12 cellular contexts compared by ENCODE assay signal in genomic region chr7:8189615-8190014, GRCh38.
DNase-seq lines count a peak whose midpoint lies in the region; ATAC-seq and TF ChIP-seq lines count a peak whose summit lies in the region.
"Had no signal": no experiment of that assay in that cellular context is flagged by ENCODE, and none has a peak within 500 bp of the region (broad histone marks: within the 10 kb centered on the region; RNA-seq: fewer than 3 reads in every experiment).

No MANE protein-coding gene starts in this region.

- CTCF ChIA-PET in WTC11 (lab: Charles Lee): interaction anchor here (0.6 to 2.5 kb wide), 25 partner anchors 16 to 1009 kb away, joined by 3 to 12 read pairs (median 4); partner anchors contain the start of gene UMAD1

- H3K27me3 Mint-ChIP-seq in WTC11 (ENCODE audit: low read depth): no peaks in the 10 kb centered on the region
- no peaks in the 10 kb centered on the region for H3K27me3 Mint-ChIP-seq in activated naive CD8-positive, alpha-beta T cell treated with anti-CD3 and anti-CD28 coated beads for 36 hours
- H3K27me3 Mint-ChIP-seq: activated naive CD8-positive, alpha-beta T cell had no signal

- no peak overlapping the region for H3K4me3 Mint-ChIP-seq in WTC11
- H3K4me3 Mint-ChIP-seq in activated naive CD8-positive, alpha-beta T cell treated with anti-CD3 and anti-CD28 coated beads for 36 hours: no peak overlapping the region
- H3K4me3 Mint-ChIP-seq: activated CD8-positive, alpha-beta memory T cell treated with anti-CD3 and anti-CD28 coated beads, Interleukin-2, amount 10 ng/mL, durations not matched to agents 7 days and 5 days; activated naive CD8-positive, alpha-beta T cell; natural killer cell had no signal

- peaks cover 35% of the 10 kb centered on the region for H3K4me1 Mint-ChIP-seq in WTC11
- peaks cover 13% of the 10 kb centered on the region for H3K4me1 Mint-ChIP-seq in activated naive CD8-positive, alpha-beta T cell treated with anti-CD3 and anti-CD28 coated beads for 36 hours

- no peaks in the 10 kb centered on the region for H3K9me3 Mint-ChIP-seq in WTC11
- H3K9me3 Mint-ChIP-seq in activated naive CD8-positive, alpha-beta T cell treated with anti-CD3 and anti-CD28 coated beads for 36 hours: no peaks in the 10 kb centered on the region
- H3K9me3 Mint-ChIP-seq: natural killer cell had no signal

- POLR2A ChIA-PET in WTC11 (lab: Charles Lee): no interaction called here

- ATAC-seq in WTC11: peak; percentile 72
- ATAC-seq: stimulated activated naive CD8-positive, alpha-beta T cell treated with anti-CD3 and anti-CD28 coated beads, Interleukin-15, Interleukin-2, amounts not matched to agents 100 U/mL and 50 U/mL, for 24 hours had no signal

- 0 out of 2 replicates have a peak overlapping the region, but pooled peaks have one; percentile 8 for H3K27ac Mint-ChIP-seq in WTC11
- H3K27ac Mint-ChIP-seq in activated naive CD8-positive, alpha-beta T cell treated with anti-CD3 and anti-CD28 coated beads for 36 hours: no peak overlapping the region
- H3K27ac Mint-ChIP-seq: activated CD8-positive, alpha-beta memory T cell treated with anti-CD3 and anti-CD28 coated beads, Interleukin-2, amount 10 ng/mL, durations not matched to agents 7 days and 5 days; activated naive CD8-positive, alpha-beta T cell; natural killer cell had no signal

- H3K36me3 Mint-ChIP-seq in WTC11: no peaks in the 10 kb centered on the region
- H3K36me3 Mint-ChIP-seq in activated naive CD8-positive, alpha-beta T cell treated with anti-CD3 and anti-CD28 coated beads for 36 hours: no peaks in the 10 kb centered on the region
- H3K36me3 Mint-ChIP-seq: activated CD8-positive, alpha-beta memory T cell treated with anti-CD3 and anti-CD28 coated beads, Interleukin-2, amount 10 ng/mL, durations not matched to agents 7 days and 5 days; activated naive CD8-positive, alpha-beta T cell; natural killer cell had no signal

- DNase-seq in NCI-H1105 (lab: John Stamatoyannopoulos, UW) (peak; percentile 85), NCI-H2107 (lab: John Stamatoyannopoulos, UW) (peak; percentile 33), WTC11 (ENCODE audit: low spot score) (peak; percentile 32), renal cortical epithelial cell (ENCODE audit: low read depth) (peak; percentile 14), iPS-NIHi7 (ENCODE audit: extremely low spot score) (no peak), RPMI8226 (no peak)
- DNase-seq in activated naive CD8-positive, alpha-beta T cell treated with anti-CD3 and anti-CD28 coated beads for 36 hours: no peak
- DNase-seq: cortex of kidney had no signal

- TF ChIP-seq CTCF in WTC11 (IDR thresholded peaks at IDR 0.05): no peak

TF ChIP-seq in WTC11, 78 proteins besides CTCF, POLR2A, EP300 and RAD21:
- no peak for TF ChIP-seq ZNF512 (CRISPR knock-in tag; IDR thresholded peaks at IDR 0.05; ENCODE audit: borderline replicate concordance)
- TF ChIP-seq PREB (CRISPR knock-in tag; IDR thresholded peaks at IDR 0.05; ENCODE audit: borderline replicate concordance): no peak
- no peak for TF ChIP-seq JUN (CRISPR knock-in tag; IDR thresholded peaks at IDR 0.05)
- TF ChIP-seq E2F4 (CRISPR knock-in tag; IDR thresholded peaks at IDR 0.05; ENCODE audit: borderline replicate concordance, low read depth): no peak
- no peak for TF ChIP-seq ZNF317 (CRISPR knock-in tag; IDR thresholded peaks at IDR 0.05; ENCODE audit: borderline replicate concordance, low read depth)
- TF ChIP-seq CREM (CRISPR knock-in tag; IDR thresholded peaks at IDR 0.05): no peak
- TF ChIP-seq TCF7 (CRISPR knock-in tag; IDR thresholded peaks at IDR 0.05; ENCODE audit: low read depth): no peak
- TF ChIP-seq EMX1 (CRISPR knock-in tag; IDR thresholded peaks at IDR 0.05): no peak
- no peak for TF ChIP-seq ESRRA (CRISPR knock-in tag; IDR thresholded peaks at IDR 0.05; ENCODE audit: borderline replicate concordance)
- no peak for TF ChIP-seq KAT7 (CRISPR knock-in tag; IDR thresholded peaks at IDR 0.05; ENCODE audit: borderline replicate concordance)
- no peak for TF ChIP-seq MLX (CRISPR knock-in tag; IDR thresholded peaks at IDR 0.05)
- no peak for TF ChIP-seq PRDM15 (CRISPR knock-in tag; IDR thresholded peaks at IDR 0.05)
- TF ChIP-seq ZNF232 (CRISPR knock-in tag; IDR thresholded peaks at IDR 0.05): no peak
- TF ChIP-seq NFE2L1 (CRISPR knock-in tag; IDR thresholded peaks at IDR 0.05): no peak
- no peak for TF ChIP-seq ZNF138 (CRISPR knock-in tag; conservative IDR thresholded peaks at IDR 0.05)

Comparison
In these comparisons a context has a peak if more than half of its experiments do, and no peak if none do; other contexts are left out.
1. DNase-seq: peak in NCI-H1105 (single experiment), NCI-H2107 (single experiment), WTC11 (single experiment) and renal cortical epithelial cell (single experiment); none in activated naive CD8-positive, alpha-beta T cell treated with anti-CD3 and anti-CD28 coated beads for 36 hours (single experiment), iPS-NIHi7 (single experiment) and RPMI8226 (single experiment).